Comparison of ENCODE assay signal across 1 cellular context in genomic region chr1:205616563-205617293, GRCh38.
TF ChIP-seq lines count a peak whose summit lies in the region.

No MANE protein-coding gene starts in this region.

TF ChIP-seq in HEK293, 187 proteins besides CTCF, POLR2A, EP300 and RAD21 (continued from another document):
- TF ChIP-seq, protein P1, sequence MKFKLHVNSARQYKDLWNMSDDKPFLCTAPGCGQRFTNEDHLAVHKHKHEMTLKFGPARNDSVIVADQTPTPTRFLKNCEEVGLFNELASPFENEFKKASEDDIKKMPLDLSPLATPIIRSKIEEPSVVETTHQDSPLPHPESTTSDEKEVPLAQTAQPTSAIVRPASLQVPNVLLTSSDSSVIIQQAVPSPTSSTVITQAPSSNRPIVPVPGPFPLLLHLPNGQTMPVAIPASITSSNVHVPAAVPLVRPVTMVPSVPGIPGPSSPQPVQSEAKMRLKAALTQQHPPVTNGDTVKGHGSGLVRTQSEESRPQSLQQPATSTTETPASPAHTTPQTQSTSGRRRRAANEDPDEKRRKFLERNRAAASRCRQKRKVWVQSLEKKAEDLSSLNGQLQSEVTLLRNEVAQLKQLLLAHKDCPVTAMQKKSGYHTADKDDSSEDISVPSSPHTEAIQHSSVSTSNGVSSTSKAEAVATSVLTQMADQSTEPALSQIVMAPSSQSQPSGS (tag by site-specific recombination; IDR thresholded peaks at IDR 0.05; ENCODE audit: low read depth): peak; percentile 70; the same call in 1 of the 2 replicates
- TF ChIP-seq TCF7L2 (IDR thresholded peaks at IDR 0.05; ENCODE audit: borderline replicate concordance, low read depth, low read length) (no peak), PRDM2 (tag by site-specific recombination; IDR thresholded peaks at IDR 0.05; ENCODE audit: borderline replicate concordance) (no peak)
TF ChIP-seq in HEK293: peak in this region for 2.
